ENCODE assay signal across 8 cellular contexts in the genomic region with DNA sequence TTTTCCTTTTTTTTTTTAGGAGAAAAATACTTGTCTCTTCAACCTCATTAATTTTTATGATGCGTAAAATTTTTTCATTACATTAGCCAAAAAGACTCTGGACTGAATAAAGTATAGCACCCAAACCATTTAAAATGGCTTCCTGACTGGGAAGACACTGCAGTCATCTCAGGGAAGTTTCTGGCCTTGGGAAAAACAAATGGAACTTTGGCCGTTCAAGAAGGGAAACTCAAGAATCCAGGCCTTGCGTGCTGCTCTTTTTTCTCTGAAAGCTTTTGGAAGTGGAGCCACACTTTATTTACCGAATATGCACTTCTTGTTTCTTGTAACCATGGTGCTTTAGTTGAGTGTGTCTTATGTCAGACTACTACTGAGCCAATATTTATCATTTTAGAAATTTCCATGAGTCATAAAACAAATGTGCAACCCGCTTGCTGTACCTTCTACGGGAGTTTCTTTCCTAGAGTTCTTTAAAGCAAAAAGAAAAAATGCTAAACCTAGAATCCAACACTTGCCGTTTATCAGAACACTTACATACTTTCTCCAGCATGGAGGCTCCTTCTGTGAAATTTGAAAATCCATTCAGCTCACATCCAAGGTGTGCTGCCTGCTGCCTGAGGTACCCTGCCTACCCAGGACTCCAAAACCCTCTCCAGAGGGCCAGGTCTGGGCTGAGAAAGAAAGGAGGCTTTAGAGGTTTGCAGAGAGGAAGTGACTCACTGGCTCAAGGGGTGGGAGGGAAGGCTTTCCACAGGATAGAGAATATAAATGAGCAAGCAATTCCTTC. TPM values are rescaled to one million over a fixed set of nuclear protein-coding genes. Genes with fewer than 3 reads are reported as not detected.
DNase-seq lines count a peak whose midpoint lies in the region; ATAC-seq and TF ChIP-seq lines count a peak whose summit lies in the region.

No MANE protein-coding gene starts in this region.

- peaks cover 0 to 69% (median 59%) of the 10 kb centered on the region in 4 donors for H3K4me1 ChIP-seq in sigmoid colon

- DNase-seq in Calu3, result peak; percentile 48
- peak; percentile 54 for DNase-seq in KBM-7
- DNase-seq in activated T-cell treated with anti-CD3 and anti-CD28 coated beads, Interleukin-2, amount 50 U/mL, for 72 hours, result peak; percentile 33 to 44
- DNase-seq in glomerular visceral epithelial cell (ENCODE audit: extremely low spot score), result peak; percentile 84
- DNase-seq in sigmoid colon, result peak; percentile 83
- DNase-seq in GM13976 (ENCODE audit: low spot score), result no peak

- peak overlapping the region; percentile 99 to 100 (median 100) for H3K27ac ChIP-seq in sigmoid colon

- peak; percentile 60 to 94 (median 75) for TF ChIP-seq EP300 in sigmoid colon (IDR thresholded peaks at IDR 0.05)

- H3K27me3 ChIP-seq in sigmoid colon, result no peaks in the 10 kb centered on the region

- intact Hi-C loops in Calu3 (cut with micrococcal nuclease; ENCODE audit: unreplicated experiment), result loop anchor here (1.0 kb wide), 1 partner anchor 21 kb away; no protein-coding TSS in a partner anchor
- intact Hi-C loops in sigmoid colon (cut with DNase I), result no loop called here

- H3K27ac Mint-ChIP-seq in Calu3 (ENCODE audit: unreplicated experiment), result peak overlapping the region; percentile 80
- peak overlapping the region; percentile 54 for H3K27ac Mint-ChIP-seq in activated T-cell treated with anti-CD3 and anti-CD28 coated beads, Interleukin-2, amount 50 U/mL, for 72 hours

- TF ChIP-seq CTCF in Calu3 (IDR thresholded peaks at IDR 0.05; ENCODE audit: unreplicated experiment) (no peak), sigmoid colon (IDR thresholded peaks at IDR 0.05) (no peak), GM13976 (IDR thresholded peaks at IDR 0.05; ENCODE audit: borderline replicate concordance, control extremely low read depth, extremely low read depth, insufficient read depth, missing control alignments) (no peak)

- in situ Hi-C loops in KBM-7 (cut with MboI; ENCODE audit: low pct_unique_long_range_greater_than_20kb, low sequenced_read_pairs), result no loop called here
- in situ Hi-C loops in GM13976 (cut with MboI; ENCODE audit: low sequenced_read_pairs, unreplicated experiment), result no loop called here

- H3K4me3 Mint-ChIP-seq in Calu3 (ENCODE audit: low read depth, unreplicated experiment), result peak overlapping the region; percentile 39
- H3K4me3 Mint-ChIP-seq in activated T-cell treated with anti-CD3 and anti-CD28 coated beads, Interleukin-2, amount 50 U/mL, for 72 hours, result peak overlapping the region; percentile 61 to 64

- peaks cover 9% of the 10 kb centered on the region for H3K4me1 Mint-ChIP-seq in Calu3 (ENCODE audit: low read depth, unreplicated experiment)
- H3K4me1 Mint-ChIP-seq in activated T-cell treated with anti-CD3 and anti-CD28 coated beads, Interleukin-2, amount 50 U/mL, for 72 hours (ENCODE audit: low read depth), result peaks cover 34% of the 10 kb centered on the region

- CTCF ChIA-PET in Calu3 (lab: Charles Lee), result interaction anchor here (0.6 to 1.6 kb wide), 4 partner anchors 11 to 437 kb away, joined by 3 to 4 read pairs (median 3); a partner anchor contains a TSS

- ATAC-seq in activated T-cell treated with anti-CD3 and anti-CD28 coated beads, Interleukin-2, amount 50 U/mL, for 72 hours (replicated peaks in 1 of 2), result peak; percentile 79 to 83
- ATAC-seq in GM18868 (IDR thresholded peaks at IDR 0.05; ENCODE audit: unreplicated experiment) (no peak), GM21390 (IDR thresholded peaks at IDR 0.05; ENCODE audit: unreplicated experiment) (no peak)

- no peaks in the 10 kb centered on the region for H3K27me3 Mint-ChIP-seq in Calu3 (ENCODE audit: unreplicated experiment)
- no peaks in the 10 kb centered on the region for H3K27me3 Mint-ChIP-seq in activated T-cell treated with anti-CD3 and anti-CD28 coated beads, Interleukin-2, amount 50 U/mL, for 72 hours (ENCODE audit: low read depth)

- TSS peak; percentile 88 for BruUV-seq in Calu3 (replicated peaks; lab: Mats Ljungman, UMichigan)

- no peak for TF ChIP-seq POLR2A in sigmoid colon (IDR thresholded peaks at IDR 0.05)

- H3K9me3 Mint-ChIP-seq in Calu3 (ENCODE audit: low read depth, unreplicated experiment), result no peaks in the 10 kb centered on the region
- H3K9me3 Mint-ChIP-seq in activated T-cell treated with anti-CD3 and anti-CD28 coated beads, Interleukin-2, amount 50 U/mL, for 72 hours, result no peaks in the 10 kb centered on the region

- H3K4me3 ChIP-seq in sigmoid colon, result no peak overlapping the region

- H3K36me3 ChIP-seq in sigmoid colon, result no peaks in the 10 kb centered on the region

- no peaks in the 10 kb centered on the region for H3K9me3 ChIP-seq in sigmoid colon

- WGBS in sigmoid colon, 2 donors, result 34 to 59% methylated on average over 7 of the region's 7 CpGs

- peaks cover 11% of the 10 kb centered on the region for H3K36me3 Mint-ChIP-seq in Calu3 (ENCODE audit: insufficient read depth, unreplicated experiment)
- no peaks in the 10 kb centered on the region for H3K36me3 Mint-ChIP-seq in activated T-cell treated with anti-CD3 and anti-CD28 coated beads, Interleukin-2, amount 50 U/mL, for 72 hours (ENCODE audit: insufficient read depth in 2 of 2)

RNA-seq across cellular contexts. Expression of a gene that starts 11.5 kb away (rescaled TPM):
- 90.0 and 110 TPM in 2 replicates for total RNA-seq in Calu3 (2022)
- 10 to 100 TPM; 62.8 to 70.4 TPM for total RNA-seq in activated T-cell treated with anti-CD3 and anti-CD28 coated beads, Interleukin-2, amount 50 U/mL, for 72 hours
- 1,000 to 10,000 TPM; 1,872 to 2,237 (median 1,948) TPM for total RNA-seq in sigmoid colon
- 100 to 1,000 TPM; 429 to 672 (median 586) TPM for polyA plus RNA-seq in sigmoid colon

RNA-seq across cellular contexts. Expression of a gene that starts 27.2 kb away (rescaled TPM):
- total RNA-seq in Calu3 (2022), result 0.81 and 0.94 TPM in 2 replicates
- total RNA-seq in activated T-cell treated with anti-CD3 and anti-CD28 coated beads, Interleukin-2, amount 50 U/mL, for 72 hours, result 1 to 10 TPM in 1 of 2 donors, under 1 TPM in 1; 0.23 to 1.2 TPM
- total RNA-seq in sigmoid colon, result 1 to 10 TPM; 1.1 to 3.6 (median 1.5) TPM
- under 1 TPM in 2 of 3 donors, not detected in 1; 0.51 to 0.60 TPM for polyA plus RNA-seq in sigmoid colon

Comparison
In these comparisons a context has a peak if more than half of its experiments do, and no peak if none do; other contexts are left out.
1. ATAC-seq: peak in activated T-cell treated with anti-CD3 and anti-CD28 coated beads, Interleukin-2, amount 50 U/mL, for 72 hours (2 of 2); none in GM18868 (single experiment) and GM21390 (single experiment).
2. RNA of a gene that starts 11.5 kb away (total RNA-seq): 1,872 to 2,237 TPM in sigmoid colon; 90.0 to 110 TPM in Calu3 and 62.8 to 70.4 TPM in activated T-cell treated with anti-CD3 and anti-CD28 coated beads, Interleukin-2, amount 50 U/mL, for 72 hours; every median in the first group is over 10 times any median in the second.